Comparison of ENCODE assay signal across 8 cellular contexts in genomic region chr6:32984639-32985389, GRCh38. TPM values are rescaled to one million over a fixed set of nuclear protein-coding genes. Genes with fewer than 3 reads are reported as not detected.
DNase-seq lines count a peak whose midpoint lies in the region; ATAC-seq, FAIRE-seq and TF ChIP-seq lines count a peak whose summit lies in the region.

No MANE protein-coding gene starts in this region.

- no peak overlapping the region for H3K4me3 Mint-ChIP-seq in activated T-cell treated with anti-CD3 and anti-CD28 coated beads, Interleukin-2, amount 50 U/mL, for 4 hours
- no peak overlapping the region for H3K4me3 Mint-ChIP-seq in neural progenitor cell

- H3K36me3 ChIP-seq in fibroblast of lung (ENCODE audit: control insufficient read depth, insufficient read depth, low read length) (peaks cover 10% of the 10 kb centered on the region), neural progenitor cell (peaks cover 6% of the 10 kb centered on the region)

- no peaks in the 10 kb centered on the region for H3K9me3 ChIP-seq in fibroblast of lung (ENCODE audit: control insufficient read depth, insufficient read depth, low read depth, low read length)
- no peaks in the 10 kb centered on the region for H3K9me3 ChIP-seq in neural progenitor cell (ENCODE audit: low read depth)

- peaks cover 27% of the 10 kb centered on the region for H3K4me1 Mint-ChIP-seq in activated T-cell treated with anti-CD3 and anti-CD28 coated beads, Interleukin-2, amount 50 U/mL, for 4 hours (ENCODE audit: low read depth)
- H3K4me1 Mint-ChIP-seq in neural progenitor cell: peaks cover 5% of the 10 kb centered on the region

- no peak overlapping the region for H3K27ac Mint-ChIP-seq in neural progenitor cell

- H3K27me3 ChIP-seq in fibroblast of lung (ENCODE audit: control insufficient read depth, insufficient read depth, low read length) (no peaks in the 10 kb centered on the region), neural progenitor cell (no peaks in the 10 kb centered on the region)

- FAIRE-seq in RCC 7860 (lab: Jason Lieb, UNC): peak; percentile 39

- TF ChIP-seq CTCF in 22Rv1 (IDR thresholded peaks at IDR 0.05) (peak; percentile 92), fibroblast of lung (conservative IDR thresholded peaks at IDR 0.05 in 1 of 2, IDR thresholded peaks at IDR 0.05 in 1 of 2; ENCODE audit: low read depth in 1 of 2, low read length in 2 of 2) (peak; percentile 81 to 88), neural progenitor cell (IDR thresholded peaks at IDR 0.05) (peak; percentile 89)

- H3K4me2 ChIP-seq in fibroblast of lung (ENCODE audit: extremely low read depth, insufficient read depth, low read length): no peak overlapping the region
- H3K4me2 ChIP-seq in neural progenitor cell: no peak overlapping the region

- DNase-seq in M059J (ENCODE audit: low read depth) (peak; percentile 91), RCC 7860 (ENCODE audit: low spot score) (peak; percentile 57), fibroblast of lung (ENCODE audit: low read depth in 2 of 2) (peak; percentile 77 to 85), neural progenitor cell (ENCODE audit: low spot score) (peak; percentile 93), stromal cell of bone marrow (ENCODE audit: low read depth) (peak; percentile 59)
- DNase-seq in activated T-cell treated with anti-CD3 and anti-CD28 coated beads, Interleukin-2, amount 50 U/mL, for 4 hours: peak; percentile 89

- ATAC-seq in GM18520 (IDR thresholded peaks at IDR 0.05; ENCODE audit: unreplicated experiment): peak; percentile 42
- peak; percentile 73 to 74 for ATAC-seq in activated T-cell treated with anti-CD3 and anti-CD28 coated beads, Interleukin-2, amount 50 U/mL, for 4 hours

- no peak overlapping the region for H3K9ac ChIP-seq in fibroblast of lung (ENCODE audit: insufficient read depth, low read length)
- H3K9ac ChIP-seq in neural progenitor cell: no peak overlapping the region

- H3K4me3 ChIP-seq in fibroblast of lung (replicated peaks in 1 of 4; ENCODE audit: control extremely low read depth in 1 of 4, insufficient read depth in 1 of 4, low read depth in 3 of 4, low read length in 4 of 4) (no peak overlapping the region), neural progenitor cell (no peak overlapping the region)

- H3F3A ChIP-seq in neural progenitor cell (ENCODE audit: low read depth): peaks cover 49% of the 10 kb centered on the region

- H2AFZ ChIP-seq in fibroblast of lung (ENCODE audit: low read length) (no peak overlapping the region), neural progenitor cell (replicated peaks) (no peak overlapping the region)

- H4K20me1 ChIP-seq in fibroblast of lung (ENCODE audit: control insufficient read depth, extremely low read depth, insufficient read depth, low read length): no peaks in the 10 kb centered on the region
- peaks cover 47% of the 10 kb centered on the region for H4K20me1 ChIP-seq in neural progenitor cell (ENCODE audit: low read depth)

- H3K79me2 ChIP-seq in fibroblast of lung (ENCODE audit: control insufficient read depth, insufficient read depth, low read length): peaks cover 4% of the 10 kb centered on the region
- H3K79me2 ChIP-seq in neural progenitor cell (ENCODE audit: low read depth): peaks cover 12% of the 10 kb centered on the region

- H3K27me3 Mint-ChIP-seq in activated T-cell treated with anti-CD3 and anti-CD28 coated beads, Interleukin-2, amount 50 U/mL, for 4 hours (ENCODE audit: low read depth): no peaks in the 10 kb centered on the region
- peaks cover 12% of the 10 kb centered on the region for H3K27me3 Mint-ChIP-seq in neural progenitor cell (ENCODE audit: insufficient read depth, low read depth)

- H3K36me3 Mint-ChIP-seq in activated T-cell treated with anti-CD3 and anti-CD28 coated beads, Interleukin-2, amount 50 U/mL, for 4 hours (ENCODE audit: insufficient read depth): peaks cover 24% of the 10 kb centered on the region
- H3K36me3 Mint-ChIP-seq in neural progenitor cell: peaks cover 17% of the 10 kb centered on the region

- H3K9me3 Mint-ChIP-seq in activated T-cell treated with anti-CD3 and anti-CD28 coated beads, Interleukin-2, amount 50 U/mL, for 4 hours: no peaks in the 10 kb centered on the region
- H3K9me3 Mint-ChIP-seq in neural progenitor cell: no peaks in the 10 kb centered on the region

- H3K27ac ChIP-seq in 22Rv1 (peak overlapping the region; percentile 100), fibroblast of lung (ENCODE audit: insufficient read depth, low read length) (no peak overlapping the region), neural progenitor cell (no peak overlapping the region)

- H3K4me1 ChIP-seq in fibroblast of lung (ENCODE audit: control insufficient read depth, extremely low read depth, insufficient read depth, low read length): no peaks in the 10 kb centered on the region
- no peaks in the 10 kb centered on the region for H3K4me1 ChIP-seq in neural progenitor cell

RNA-seq across cellular contexts. Expression of gene BRD2, which starts 16.4 kb away (rescaled TPM):
- 148 and 223 TPM in 2 replicates for total RNA-seq in M059J (2014; rRNA removed; shearing (Covaris generic))
- total RNA-seq in activated T-cell treated with anti-CD3 and anti-CD28 coated beads, Interleukin-2, amount 50 U/mL, for 4 hours: 100 to 1,000 TPM; 338 to 358 (median 348) TPM
- total RNA-seq in fibroblast of lung (59.3 and 75.6 TPM in 2 replicates), neural progenitor cell (ENCODE audit: low replicate concordance) (202 and 211 TPM in 2 replicates)
- polyA plus RNA-seq in fibroblast of lung: 126 and 154 TPM in 2 replicates
- 97.2 and 108 TPM in 2 replicates for polyA plus RNA-seq in fibroblast of lung (2012)
- 103 and 130 TPM in 2 replicates for polyA minus RNA-seq in fibroblast of lung (ENCODE audit: low replicate concordance)

RNA-seq across cellular contexts. Expression of gene HLA-DOA, which starts 24.6 kb away (rescaled TPM):
- total RNA-seq in M059J (2014; rRNA removed; shearing (Covaris generic)): not detected in 2 replicates
- 1 to 10 TPM; 2.0 to 2.1 (median 2.1) TPM for total RNA-seq in activated T-cell treated with anti-CD3 and anti-CD28 coated beads, Interleukin-2, amount 50 U/mL, for 4 hours
- not detected in 2 replicates for total RNA-seq in fibroblast of lung
- polyA plus RNA-seq in fibroblast of lung: not detected in 2 replicates
- not detected in 2 replicates for polyA plus RNA-seq in fibroblast of lung (2012)
- polyA minus RNA-seq in fibroblast of lung (ENCODE audit: low replicate concordance): not detected in 2 replicates
- 38.0 and 52.2 TPM in 2 replicates for total RNA-seq in neural progenitor cell (ENCODE audit: low replicate concordance)

RNA-seq across cellular contexts. Expression of gene HLA-DMA, which starts 31.9 kb away (rescaled TPM):
- total RNA-seq in M059J (2014; rRNA removed; shearing (Covaris generic)): 11.4 and 12.3 TPM in 2 replicates
- total RNA-seq in activated T-cell treated with anti-CD3 and anti-CD28 coated beads, Interleukin-2, amount 50 U/mL, for 4 hours: 1 to 10 TPM; 4.3 to 6.4 (median 5.5) TPM
- total RNA-seq in fibroblast of lung: 9.8 and 12.1 TPM in 2 replicates
- polyA plus RNA-seq in fibroblast of lung: 3.7 and 7.1 TPM in 2 replicates
- polyA plus RNA-seq in fibroblast of lung (2012): 6.0 and 13.7 TPM in 2 replicates
- polyA minus RNA-seq in fibroblast of lung (ENCODE audit: low replicate concordance): 4.1 and 20.2 TPM in 2 replicates
- 5.1 and 11.9 TPM in 2 replicates for total RNA-seq in neural progenitor cell (ENCODE audit: low replicate concordance)

RNA-seq across cellular contexts. Expression of gene HLA-DMB, which starts 44.0 kb away (rescaled TPM):
- 5.1 and 8.3 TPM in 2 replicates for total RNA-seq in M059J (2014; rRNA removed; shearing (Covaris generic))
- 1 to 10 TPM in 2 of 3 donors, under 1 TPM in 1; 0.46 to 1.6 (median 1.4) TPM for total RNA-seq in activated T-cell treated with anti-CD3 and anti-CD28 coated beads, Interleukin-2, amount 50 U/mL, for 4 hours
- total RNA-seq in fibroblast of lung (0.51 and 0.83 TPM in 2 replicates), neural progenitor cell (ENCODE audit: low replicate concordance) (4.3 and 4.5 TPM in 2 replicates)
- polyA plus RNA-seq in fibroblast of lung: 0.28 TPM in 2 replicates
- polyA plus RNA-seq in fibroblast of lung (2012): 0.09 and 0.15 TPM in 2 replicates
- polyA minus RNA-seq in fibroblast of lung (ENCODE audit: low replicate concordance): not detected in 2 replicates

Comparison
In these comparisons a context has a peak if more than half of its experiments do, and no peak if none do; other contexts are left out.
1. RNA of gene HLA-DOA, which starts 24.6 kb away (total RNA-seq): 38.0 to 52.2 TPM in neural progenitor cell; 2.0 to 2.1 TPM in activated T-cell treated with anti-CD3 and anti-CD28 coated beads, Interleukin-2, amount 50 U/mL, for 4 hours, not detected in M059J and not detected in fibroblast of lung; every median in the first group is over 10 times any median in the second.
2. Peak in every context shown above with its lines, with median percentiles within 50 percentile points of each other: CTCF ChIP-seq and DNase-seq.